ENCODE assay signal across 2 cellular contexts in genomic region chr1:157539568-157539967, GRCh38.
TF ChIP-seq lines count a peak whose summit lies in the region.

No MANE protein-coding gene starts in this region.

TF ChIP-seq in GM23338, 12 proteins besides CTCF, POLR2A, EP300 and RAD21:
- TF ChIP-seq STAT1 (IDR thresholded peaks at IDR 0.05; ENCODE audit: unreplicated experiment) (no peak), CREB1 (CRISPR knock-in tag; IDR thresholded peaks at IDR 0.05; ENCODE audit: low read depth) (no peak), ZNF331 (CRISPR knock-in tag; IDR thresholded peaks at IDR 0.05; ENCODE audit: low read depth) (no peak), ZNF462 (CRISPR knock-in tag; IDR thresholded peaks at IDR 0.05) (no peak), JUNB (IDR thresholded peaks at IDR 0.05; ENCODE audit: unreplicated experiment) (no peak), EZH2phosphoT487 (IDR thresholded peaks at IDR 0.05; ENCODE audit: unreplicated experiment) (no peak)

TF ChIP-seq in GM12878, 131 proteins besides CTCF, POLR2A, EP300 and RAD21:
- TF ChIP-seq, protein P1, sequence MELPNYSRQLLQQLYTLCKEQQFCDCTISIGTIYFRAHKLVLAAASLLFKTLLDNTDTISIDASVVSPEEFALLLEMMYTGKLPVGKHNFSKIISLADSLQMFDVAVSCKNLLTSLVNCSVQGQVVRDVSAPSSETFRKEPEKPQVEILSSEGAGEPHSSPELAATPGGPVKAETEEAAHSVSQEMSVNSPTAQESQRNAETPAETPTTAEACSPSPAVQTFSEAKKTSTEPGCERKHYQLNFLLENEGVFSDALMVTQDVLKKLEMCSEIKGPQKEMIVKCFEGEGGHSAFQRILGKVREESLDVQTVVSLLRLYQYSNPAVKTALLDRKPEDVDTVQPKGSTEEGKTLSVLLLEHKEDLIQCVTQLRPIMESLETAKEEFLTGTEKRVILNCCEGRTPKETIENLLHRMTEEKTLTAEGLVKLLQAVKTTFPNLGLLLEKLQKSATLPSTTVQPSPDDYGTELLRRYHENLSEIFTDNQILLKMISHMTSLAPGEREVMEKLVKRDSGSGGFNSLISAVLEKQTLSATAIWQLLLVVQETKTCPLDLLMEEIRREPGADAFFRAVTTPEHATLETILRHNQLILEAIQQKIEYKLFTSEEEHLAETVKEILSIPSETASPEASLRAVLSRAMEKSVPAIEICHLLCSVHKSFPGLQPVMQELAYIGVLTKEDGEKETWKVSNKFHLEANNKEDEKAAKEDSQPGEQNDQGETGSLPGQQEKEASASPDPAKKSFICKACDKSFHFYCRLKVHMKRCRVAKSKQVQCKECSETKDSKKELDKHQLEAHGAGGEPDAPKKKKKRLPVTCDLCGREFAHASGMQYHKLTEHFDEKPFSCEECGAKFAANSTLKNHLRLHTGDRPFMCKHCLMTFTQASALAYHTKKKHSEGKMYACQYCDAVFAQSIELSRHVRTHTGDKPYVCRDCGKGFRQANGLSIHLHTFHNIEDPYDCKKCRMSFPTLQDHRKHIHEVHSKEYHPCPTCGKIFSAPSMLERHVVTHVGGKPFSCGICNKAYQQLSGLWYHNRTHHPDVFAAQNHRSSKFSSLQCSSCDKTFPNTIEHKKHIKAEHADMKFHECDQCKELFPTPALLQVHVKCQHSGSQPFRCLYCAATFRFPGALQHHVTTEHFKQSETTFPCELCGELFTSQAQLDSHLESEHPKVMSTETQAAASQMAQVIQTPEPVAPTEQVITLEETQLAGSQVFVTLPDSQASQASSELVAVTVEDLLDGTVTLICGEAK (IDR thresholded peaks at IDR 0.05; ENCODE audit: borderline replicate concordance): no peak
- TF ChIP-seq PML (IDR thresholded peaks at IDR 0.05; ENCODE audit: low read length) (no peak), BACH1 (IDR thresholded peaks at IDR 0.05; ENCODE audit: borderline replicate concordance) (no peak), ZBTB33 (IDR thresholded peaks at IDR 0.05) (no peak), GABPA (IDR thresholded peaks at IDR 0.05; ENCODE audit: low read depth) (no peak), ZNF592 (IDR thresholded peaks at IDR 0.05) (no peak), MLLT1 (IDR thresholded peaks at IDR 0.05) (no peak), TCF7 (IDR thresholded peaks at IDR 0.05; ENCODE audit: borderline replicate concordance) (no peak), IKZF2 (IDR thresholded peaks at IDR 0.05) (no peak), ATF2 (IDR thresholded peaks at IDR 0.05; ENCODE audit: low read length) (no peak), ZNF24 (IDR thresholded peaks at IDR 0.05) (no peak), ETV6 (conservative IDR thresholded peaks at IDR 0.05 in 1 of 2, IDR thresholded peaks at IDR 0.05 in 1 of 2; ENCODE audit: borderline replicate concordance in 1 of 2, low read depth in 1 of 2) (no peak), RCOR1 (conservative IDR thresholded peaks at IDR 0.05; ENCODE audit: low read depth, low read length) (no peak), IRF4 (IDR thresholded peaks at IDR 0.05; ENCODE audit: low read depth, low read length) (no peak)
- TF ChIP-seq, protein P2, sequence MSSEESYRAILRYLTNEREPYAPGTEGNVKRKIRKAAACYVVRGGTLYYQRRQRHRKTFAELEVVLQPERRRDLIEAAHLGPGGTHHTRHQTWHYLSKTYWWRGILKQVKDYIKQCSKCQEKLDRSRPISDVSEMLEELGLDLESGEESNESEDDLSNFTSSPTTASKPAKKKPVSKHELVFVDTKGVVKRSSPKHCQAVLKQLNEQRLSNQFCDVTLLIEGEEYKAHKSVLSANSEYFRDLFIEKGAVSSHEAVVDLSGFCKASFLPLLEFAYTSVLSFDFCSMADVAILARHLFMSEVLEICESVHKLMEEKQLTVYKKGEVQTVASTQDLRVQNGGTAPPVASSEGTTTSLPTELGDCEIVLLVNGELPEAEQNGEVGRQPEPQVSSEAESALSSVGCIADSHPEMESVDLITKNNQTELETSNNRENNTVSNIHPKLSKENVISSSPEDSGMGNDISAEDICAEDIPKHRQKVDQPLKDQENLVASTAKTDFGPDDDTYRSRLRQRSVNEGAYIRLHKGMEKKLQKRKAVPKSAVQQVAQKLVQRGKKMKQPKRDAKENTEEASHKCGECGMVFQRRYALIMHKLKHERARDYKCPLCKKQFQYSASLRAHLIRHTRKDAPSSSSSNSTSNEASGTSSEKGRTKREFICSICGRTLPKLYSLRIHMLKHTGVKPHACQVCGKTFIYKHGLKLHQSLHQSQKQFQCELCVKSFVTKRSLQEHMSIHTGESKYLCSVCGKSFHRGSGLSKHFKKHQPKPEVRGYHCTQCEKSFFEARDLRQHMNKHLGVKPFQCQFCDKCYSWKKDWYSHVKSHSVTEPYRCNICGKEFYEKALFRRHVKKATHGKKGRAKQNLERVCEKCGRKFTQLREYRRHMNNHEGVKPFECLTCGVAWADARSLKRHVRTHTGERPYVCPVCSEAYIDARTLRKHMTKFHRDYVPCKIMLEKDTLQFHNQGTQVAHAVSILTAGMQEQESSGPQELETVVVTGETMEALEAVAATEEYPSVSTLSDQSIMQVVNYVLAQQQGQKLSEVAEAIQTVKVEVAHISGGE (CRISPR knock-in tag; IDR thresholded peaks at IDR 0.05): no peak
